ENCODE assay signal across 1 cellular context in the genomic region with DNA sequence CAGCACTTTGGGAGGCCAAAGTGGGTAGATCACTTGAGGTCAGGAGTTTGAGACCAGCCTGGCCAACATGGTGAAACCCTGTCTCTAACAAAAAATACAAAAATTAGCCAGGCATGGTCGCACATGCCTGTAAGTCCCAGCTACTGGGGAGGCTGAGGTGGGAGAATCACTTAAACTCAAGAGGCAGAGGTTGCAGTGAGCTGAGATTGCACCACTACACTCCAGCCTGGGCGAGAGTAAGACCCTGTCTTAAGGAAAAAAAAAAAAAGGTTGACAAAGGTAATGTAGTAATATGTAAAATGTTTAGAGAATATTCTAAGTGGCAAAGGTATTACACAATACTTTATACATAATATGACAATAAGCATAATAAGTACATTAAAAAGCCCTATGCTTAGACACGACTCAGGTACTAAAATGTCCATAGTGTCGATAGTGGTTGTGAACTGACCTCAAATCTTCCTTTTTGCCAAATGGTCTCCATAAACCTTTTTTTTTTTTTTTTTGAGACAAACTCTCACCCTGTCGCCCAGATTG.
TF ChIP-seq lines count a peak whose summit lies in the region.

No MANE protein-coding gene starts in this region.

TF ChIP-seq in IMR-90, 13 proteins besides CTCF, POLR2A, EP300 and RAD21:
- TF ChIP-seq CEBPB (IDR thresholded peaks at IDR 0.05; ENCODE audit: low read depth, low read length) (peak; percentile 74), CHD1 (IDR thresholded peaks at IDR 0.05; ENCODE audit: low read depth, low read length) (no peak)
